ENCODE assay signal across 1 cellular context in genomic region chr15:62240697-62241096, GRCh38.
TF ChIP-seq lines count a peak whose summit lies in the region.

No MANE protein-coding gene starts in this region.

TF ChIP-seq in HepG2, 621 proteins besides CTCF, POLR2A, EP300 and RAD21 (continued from another document):
- TF ChIP-seq THRA (CRISPR knock-in tag; IDR thresholded peaks at IDR 0.05; ENCODE audit: borderline replicate concordance) = no peak
- no peak for TF ChIP-seq AGO2 (optimal IDR thresholded peaks at IDR 0.05; ENCODE audit: low read depth, low read length)
- TF ChIP-seq MNT (IDR thresholded peaks at IDR 0.05) = no peak
- TF ChIP-seq SSRP1 (CRISPR knock-in tag; IDR thresholded peaks at IDR 0.05) = no peak
- no peak for TF ChIP-seq TCF12 (IDR thresholded peaks at IDR 0.05)
- TF ChIP-seq TCF12 (CRISPR knock-in tag; IDR thresholded peaks at IDR 0.05) = no peak
- TF ChIP-seq NFE2L1 (CRISPR knock-in tag; IDR thresholded peaks at IDR 0.05; ENCODE audit: borderline replicate concordance) = no peak
- TF ChIP-seq PRPF4 (IDR thresholded peaks at IDR 0.05; ENCODE audit: low read depth, low read length, poor library complexity, severe bottlenecking) = no peak
- no peak for TF ChIP-seq NR3C1 (CRISPR knock-in tag; IDR thresholded peaks at IDR 0.05)
- TF ChIP-seq IRF1 (CRISPR knock-in tag; IDR thresholded peaks at IDR 0.05; ENCODE audit: low read depth) = no peak
- TF ChIP-seq RXRB (CRISPR knock-in tag; IDR thresholded peaks at IDR 0.05; ENCODE audit: borderline replicate concordance) = no peak
- no peak for TF ChIP-seq ZNF160 (CRISPR knock-in tag; IDR thresholded peaks at IDR 0.05)
- no peak for TF ChIP-seq ARID5B (CRISPR knock-in tag; IDR thresholded peaks at IDR 0.05)
- no peak for TF ChIP-seq SMARCC2 (IDR thresholded peaks at IDR 0.05)
- no peak for TF ChIP-seq ZNF788 (CRISPR knock-in tag; IDR thresholded peaks at IDR 0.05; ENCODE audit: borderline replicate concordance)
- TF ChIP-seq ATF7 (IDR thresholded peaks at IDR 0.05) = no peak
- no peak for TF ChIP-seq ATF7 (CRISPR knock-in tag; IDR thresholded peaks at IDR 0.05)
- TF ChIP-seq TRIM24 (CRISPR knock-in tag; IDR thresholded peaks at IDR 0.05) = no peak
